8 cellular contexts compared by ENCODE assay signal in the genomic region with DNA sequence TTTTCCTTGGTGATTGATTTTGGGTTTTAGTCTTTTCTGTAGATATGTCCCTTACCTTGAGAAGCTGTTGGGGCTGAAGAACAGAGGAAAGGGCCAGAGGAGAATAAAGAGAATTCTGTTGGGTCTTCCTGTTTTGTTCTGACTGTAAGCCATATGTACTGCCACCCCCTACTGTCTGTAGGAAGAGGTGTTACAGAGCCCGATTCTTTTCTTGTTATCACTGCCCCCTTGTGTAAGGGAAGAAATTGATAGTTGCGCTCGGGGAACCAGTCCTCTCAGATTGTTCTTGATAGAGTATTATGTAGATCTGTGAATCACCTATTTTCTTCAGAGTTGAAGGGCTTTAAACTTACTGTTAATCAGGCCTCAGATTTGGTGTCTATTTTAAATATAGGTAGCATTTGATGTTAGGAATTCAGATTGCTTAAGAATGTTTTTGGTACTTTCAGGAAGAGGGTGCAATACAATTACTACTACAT. TPM values are rescaled to one million over a fixed set of nuclear protein-coding genes. Genes with fewer than 3 reads are reported as not detected.
A peak's percentile ranks its signal among the peaks of the same experiment; 100 is the strongest.
DNase-seq lines count a peak whose midpoint lies in the region; ATAC-seq and TF ChIP-seq lines count a peak whose summit lies in the region.

No MANE protein-coding gene starts in this region.

- H3K9ac ChIP-seq in DND-41 (ENCODE audit: low read depth, low read length) = peak overlapping the region; percentile 34

- H3K9me3 ChIP-seq in DND-41 (ENCODE audit: insufficient read depth, low read length, severe bottlenecking) (no peaks in the 10 kb centered on the region), Panc1 (ENCODE audit: control insufficient read depth, insufficient read depth, low read depth, low read length) (no peaks in the 10 kb centered on the region)

- H3K27me3 ChIP-seq in DND-41 (ENCODE audit: insufficient read depth, low read length, poor library complexity) (peaks cover 6% of the 10 kb centered on the region), Panc1 (ENCODE audit: control insufficient read depth, insufficient read depth, low read length) (no peaks in the 10 kb centered on the region)

- peak overlapping the region; percentile 82 for H2AFZ ChIP-seq in DND-41 (ENCODE audit: low read depth, low read length)

- no peak overlapping the region for H3K27ac ChIP-seq in DND-41 (ENCODE audit: low read length)
- H3K27ac ChIP-seq in Panc1 (ENCODE audit: low read length) = peak overlapping the region; percentile 61

- H4K20me1 ChIP-seq in DND-41 (ENCODE audit: insufficient read depth, low read length) = no peaks in the 10 kb centered on the region

- H3K4me2 ChIP-seq in DND-41 (ENCODE audit: insufficient read depth, low read length) = peak overlapping the region; percentile 85

- H3K4me3 ChIP-seq in DND-41 (ENCODE audit: low read depth in 1 of 2, low read length in 2 of 2) (peak overlapping the region in 1 of 2 experiments; percentile 67; a peak in 2 of 4 replicates), Panc1 (ENCODE audit: low read depth in 2 of 2, low read length in 2 of 2) (peak overlapping the region; percentile 77 to 95)

- H3K4me3 Mint-ChIP-seq in activated naive CD4-positive, alpha-beta T cell treated with anti-CD3 and anti-CD28 coated beads, Interleukin-2, amount 10 ng/mL, durations not matched to agents 7 days and 5 days = no peak overlapping the region
- peak overlapping the region; percentile 48 for H3K4me3 Mint-ChIP-seq in progenitor cell of endocrine pancreas (ENCODE audit: low read depth)

- DNase-seq in DND-41 (peak; percentile 70), LHCN-M2 (ENCODE audit: low read depth) (peak; percentile 91), Panc1 (ENCODE audit: low read depth, low spot score) (peak; percentile 77), glomerular visceral epithelial cell (ENCODE audit: extremely low spot score) (peak; percentile 86), progenitor cell of endocrine pancreas (ENCODE audit: low spot score, unreplicated experiment) (no peak), mesenteric fat pad (ENCODE audit: low spot score) (no peak)
- DNase-seq in activated naive CD4-positive, alpha-beta T cell treated with anti-CD3 and anti-CD28 coated beads, Interleukin-2, amount 10 ng/mL, durations not matched to agents 7 days and 5 days = peak; percentile 60

- TF ChIP-seq CTCF in DND-41 (IDR thresholded peaks at IDR 0.05; ENCODE audit: borderline replicate concordance, extremely low read depth, low read length, poor library complexity, severe bottlenecking) (peak; percentile 94), Panc1 (IDR thresholded peaks at IDR 0.05) (peak; percentile 89), progenitor cell of endocrine pancreas (IDR thresholded peaks at IDR 0.05; ENCODE audit: unreplicated experiment) (peak; percentile 80)

- ATAC-seq in DND-41 (ENCODE audit: insufficient read depth, low read depth) (peak; percentile 82), GM21576 (IDR thresholded peaks at IDR 0.05; ENCODE audit: unreplicated experiment) (peak; percentile 66), Panc1 (peak; percentile 76)

- H3K4me1 ChIP-seq in DND-41 (ENCODE audit: insufficient read depth, low read length) = peaks cover 36% of the 10 kb centered on the region
- H3K4me1 ChIP-seq in Panc1 (ENCODE audit: control insufficient read depth, insufficient read depth, low read length) = peaks cover 28% of the 10 kb centered on the region

- CTCF ChIA-PET in Panc1 (lab: Charles Lee) = interaction anchor here (1.0 kb wide), 1 partner anchor 296 kb away, joined by 3 read pairs; no protein-coding TSS in a partner anchor
- CTCF ChIA-PET in activated naive CD4-positive, alpha-beta T cell treated with anti-CD3 and anti-CD28 coated beads, Interleukin-2, amount 10 ng/mL, durations not matched to agents 7 days and 5 days (lab: Charles Lee) = interaction anchor here (0.8 to 1.4 kb wide), 6 partner anchors 9 to 547 kb away, joined by 3 to 4 read pairs (median 3); no protein-coding TSS in a partner anchor

- H3K79me2 ChIP-seq in DND-41 (ENCODE audit: insufficient read depth, low read length) = 0 out of 2 replicates have a peak, but pooled peaks cover 6% of the 10 kb centered on the region

- POLR2A ChIA-PET in Panc1 (lab: Charles Lee) = no interaction called here

- H3K27ac Mint-ChIP-seq in activated naive CD4-positive, alpha-beta T cell treated with anti-CD3 and anti-CD28 coated beads, Interleukin-2, amount 10 ng/mL, durations not matched to agents 7 days and 5 days = no peak overlapping the region
- no peak overlapping the region for H3K27ac Mint-ChIP-seq in progenitor cell of endocrine pancreas

- H3K36me3 ChIP-seq in DND-41 (ENCODE audit: insufficient read depth, low read length) (no peaks in the 10 kb centered on the region), Panc1 (ENCODE audit: control insufficient read depth, insufficient read depth, low read length) (peaks cover 3% of the 10 kb centered on the region; the same call in 1 of the 2 replicates)

- in situ Hi-C loops in Panc1 (cut with HindIII; ENCODE audit: low pct_unique_long_range_greater_than_20kb, low sequenced_read_pairs) = no loop called here

- no TSS peak for BruUV-seq in Panc1 (replicated peaks; lab: Mats Ljungman, UMichigan)

- peaks cover 46% of the 10 kb centered on the region for H3K27me3 Mint-ChIP-seq in activated naive CD4-positive, alpha-beta T cell treated with anti-CD3 and anti-CD28 coated beads, Interleukin-2, amount 10 ng/mL, durations not matched to agents 7 days and 5 days
- H3K27me3 Mint-ChIP-seq in progenitor cell of endocrine pancreas = peaks cover 35% of the 10 kb centered on the region

- intact Hi-C loops in Panc1 (cut with micrococcal nuclease; ENCODE audit: unreplicated experiment) = loop anchor here (1.0 to 10.0 kb wide), 2 partner anchors 144 to 265 kb away; no protein-coding TSS in a partner anchor

- H3K4me1 Mint-ChIP-seq in activated naive CD4-positive, alpha-beta T cell treated with anti-CD3 and anti-CD28 coated beads, Interleukin-2, amount 10 ng/mL, durations not matched to agents 7 days and 5 days = peaks cover 27% of the 10 kb centered on the region
- H3K4me1 Mint-ChIP-seq in progenitor cell of endocrine pancreas (ENCODE audit: low read depth) = peaks cover 13% of the 10 kb centered on the region

- no peaks in the 10 kb centered on the region for H3K36me3 Mint-ChIP-seq in activated naive CD4-positive, alpha-beta T cell treated with anti-CD3 and anti-CD28 coated beads, Interleukin-2, amount 10 ng/mL, durations not matched to agents 7 days and 5 days
- no peaks in the 10 kb centered on the region for H3K36me3 Mint-ChIP-seq in progenitor cell of endocrine pancreas (ENCODE audit: insufficient read depth)

- H3K9me3 Mint-ChIP-seq in activated naive CD4-positive, alpha-beta T cell treated with anti-CD3 and anti-CD28 coated beads, Interleukin-2, amount 10 ng/mL, durations not matched to agents 7 days and 5 days = no peaks in the 10 kb centered on the region
- peaks cover 4% of the 10 kb centered on the region for H3K9me3 Mint-ChIP-seq in progenitor cell of endocrine pancreas (ENCODE audit: low read depth)

RNA-seq across cellular contexts. Expression of a gene that starts 2.4 kb away (rescaled TPM):
- total RNA-seq in LHCN-M2 (2014; rRNA removed) = 22.3 and 30.4 TPM in 2 replicates
- 13.2 TPM for polyA plus RNA-seq in LHCN-M2 (2012)
- 77.5 TPM for total RNA-seq in Panc1 (2021; ENCODE audit: unreplicated experiment)
- polyA plus RNA-seq in Panc1 (2012; ENCODE audit: insufficient read length) = 28.2 TPM
- total RNA-seq in progenitor cell of endocrine pancreas = 18.0 and 20.2 TPM in 2 replicates
- 62.9 TPM for total RNA-seq in mesenteric fat pad

Comparison
In these comparisons a context has a peak if more than half of its experiments do, and no peak if none do; other contexts are left out.
1. DNase-seq: peak in DND-41 (single experiment), LHCN-M2 (single experiment), Panc1 (single experiment), activated naive CD4-positive, alpha-beta T cell treated with anti-CD3 and anti-CD28 coated beads, Interleukin-2, amount 10 ng/mL, durations not matched to agents 7 days and 5 days (single experiment) and glomerular visceral epithelial cell (single experiment); none in progenitor cell of endocrine pancreas (single experiment) and mesenteric fat pad (single experiment).
2. Peak in every context shown above with its lines, with median percentiles within 50 percentile points of each other: ATAC-seq and CTCF ChIP-seq.